11 cellular contexts compared by ENCODE assay signal in genomic region chr17:17808706-17809432, GRCh38. TPM values are rescaled to one million over a fixed set of nuclear protein-coding genes. Genes with fewer than 3 reads are reported as not detected.
DNase-seq lines count a peak whose midpoint lies in the region; ATAC-seq and TF ChIP-seq lines count a peak whose summit lies in the region.
"Had no signal": no experiment of that assay in that cellular context is flagged by ENCODE, and none has a peak within 500 bp of the region (broad histone marks: within the 10 kb centered on the region; RNA-seq: fewer than 3 reads in every experiment).

No MANE protein-coding gene starts in this region.

- peak overlapping the region; percentile 41 for H3K4me3 Mint-ChIP-seq in T-helper 2 cell treated with Interferon-gamma antibody and Interleukin-4, amounts not matched to agents 5 μg/mL and 100 μg/mL, for 36 hours
- H3K4me3 Mint-ChIP-seq in glutamatergic neuron (ENCODE audit: unreplicated experiment): peak overlapping the region; percentile 55

- DNase-seq in AG10803 (ENCODE audit: low read depth): peak; percentile 52
- peak; percentile 92 for DNase-seq in GM20000 (ENCODE audit: low spot score)
- no peak for DNase-seq in T-helper 2 cell treated with Interferon-gamma antibody and Interleukin-4, amounts not matched to agents 5 μg/mL and 100 μg/mL, for 36 hours (ENCODE audit: low spot score)
- no peak for DNase-seq in glutamatergic neuron
- no peak for DNase-seq in iPS-NIHi7 (ENCODE audit: extremely low spot score)
- no peak for DNase-seq in NCI-H1092 (lab: John Stamatoyannopoulos, UW)
- no peak for DNase-seq in NCI-H2227 (lab: John Stamatoyannopoulos, UW; ENCODE audit: unreplicated experiment)
- DNase-seq: activated CD4-positive, CD25-positive, alpha-beta regulatory T cell treated with anti-CD3 and anti-CD28 coated beads, Interleukin-2, amount 50 U/mL, for 72 hours; CD4-positive, alpha-beta memory T cell; NCI-H1930 had no signal

- H3K9me3 Mint-ChIP-seq in T-helper 2 cell treated with Interferon-gamma antibody and Interleukin-4, amounts not matched to agents 5 μg/mL and 100 μg/mL, for 36 hours: no peaks in the 10 kb centered on the region
- H3K9me3 Mint-ChIP-seq in glutamatergic neuron (ENCODE audit: unreplicated experiment): peaks cover 35% of the 10 kb centered on the region

- H3K4me1 Mint-ChIP-seq in T-helper 2 cell treated with Interferon-gamma antibody and Interleukin-4, amounts not matched to agents 5 μg/mL and 100 μg/mL, for 36 hours (ENCODE audit: low read depth): peaks cover 5% of the 10 kb centered on the region
- H3K4me1 Mint-ChIP-seq in glutamatergic neuron (ENCODE audit: low read depth, unreplicated experiment): peaks cover 17% of the 10 kb centered on the region

- ATAC-seq in HG03378 (IDR thresholded peaks at IDR 0.05; ENCODE audit: unreplicated experiment): no peak

- no peaks in the 10 kb centered on the region for H3K27me3 Mint-ChIP-seq in T-helper 2 cell treated with Interferon-gamma antibody and Interleukin-4, amounts not matched to agents 5 μg/mL and 100 μg/mL, for 36 hours (ENCODE audit: low read depth)
- peaks cover 48% of the 10 kb centered on the region for H3K27me3 Mint-ChIP-seq in glutamatergic neuron (ENCODE audit: unreplicated experiment)
- H3K27me3 Mint-ChIP-seq: CD4-positive, alpha-beta memory T cell had no signal

- TF ChIP-seq CTCF in AG10803 (conservative IDR thresholded peaks at IDR 0.05; ENCODE audit: low read length): no peak
- no peak for TF ChIP-seq CTCF in GM20000 (IDR thresholded peaks at IDR 0.05; ENCODE audit: extremely low read depth, missing control alignments)
- no peak for TF ChIP-seq CTCF in glutamatergic neuron (IDR thresholded peaks at IDR 0.05; ENCODE audit: partially characterized antibody, unreplicated experiment)

- H3K4me3 ChIP-seq in AG10803 (ENCODE audit: low read length): no peak overlapping the region

- H3K27ac Mint-ChIP-seq in T-helper 2 cell treated with Interferon-gamma antibody and Interleukin-4, amounts not matched to agents 5 μg/mL and 100 μg/mL, for 36 hours: peak overlapping the region; percentile 61
- no peak overlapping the region for H3K27ac Mint-ChIP-seq in glutamatergic neuron (ENCODE audit: unreplicated experiment)

- H3K36me3 Mint-ChIP-seq in T-helper 2 cell treated with Interferon-gamma antibody and Interleukin-4, amounts not matched to agents 5 μg/mL and 100 μg/mL, for 36 hours (ENCODE audit: low read depth): peaks cover 32% of the 10 kb centered on the region
- peaks cover 12% of the 10 kb centered on the region for H3K36me3 Mint-ChIP-seq in glutamatergic neuron (ENCODE audit: unreplicated experiment)

RNA-seq across cellular contexts. Expression of gene SREBF1, which starts 27.9 kb away (rescaled TPM):
- 365 TPM for total RNA-seq in glutamatergic neuron (ENCODE audit: unreplicated experiment)

Comparison
In these comparisons a context has a peak if more than half of its experiments do, and no peak if none do; other contexts are left out.
1. DNase-seq: peak in AG10803 (single experiment) and GM20000 (single experiment); none in T-helper 2 cell treated with Interferon-gamma antibody and Interleukin-4, amounts not matched to agents 5 μg/mL and 100 μg/mL, for 36 hours (single experiment), glutamatergic neuron (single experiment), iPS-NIHi7 (single experiment), NCI-H1092 (single experiment) and NCI-H2227 (single experiment).